ENCODE assay signal across 21 cellular contexts in genomic region chr1:3244025-3244424, GRCh38.
"Had no signal": no experiment of that assay in that cellular context is flagged by ENCODE, and none has a peak within 500 bp of the region (broad histone marks: within the 10 kb centered on the region; RNA-seq: fewer than 3 reads in every experiment).

No MANE protein-coding gene starts in this region.

- H3K4me3 Mint-ChIP-seq: IgD-negative memory B cell had no signal

- H3K4me3 ChIP-seq: K562 had no signal

- H3K9me3 ChIP-seq: SK-N-SH had no signal

- H3K9ac ChIP-seq: KMS-11, SK-N-SH had no signal

- H3K4me2 ChIP-seq: KMS-11, SK-N-SH had no signal

- H3K36me3 Mint-ChIP-seq: IgD-negative memory B cell had no signal

- ATAC-seq: K562, Panc1 had no signal

- FAIRE-seq: K562 had no signal

- H3K27ac ChIP-seq: KMS-11, RWPE1 had no signal

- DNase-seq: Kasumi-1, MM.1S, NCI-H1092 treated with DMSO at 0.1 percent for 48 hours, NCI-H1436, NCI-H187, NCI-H2029, NCI-H2081 treated with DMSO at 0.1 percent for 48 hours, NCI-H2171, NCI-H226, NCI-H446, NCI-H510A, NCI-H524 treated with DMSO at 0.1 percent for 48 hours, NCI-H69, NCI-H774, SIG-M5, SK-N-SH had no signal

- H3K27ac Mint-ChIP-seq: IgD-negative memory B cell had no signal
